In genomic region chrX:136211766-136212556, GRCh38 we compare ENCODE assay signal across 1 cellular context.
TF ChIP-seq lines count a peak whose summit lies in the region.

No MANE protein-coding gene starts in this region.

TF ChIP-seq in HEK293, 187 proteins besides CTCF, POLR2A, EP300 and RAD21 (continued from another document):
- TF ChIP-seq HIC1 (tag by site-specific recombination; IDR thresholded peaks at IDR 0.05) (peak; percentile 59; the same call in 1 of the 2 replicates), GLI2 (tag by site-specific recombination; IDR thresholded peaks at IDR 0.05; ENCODE audit: borderline replicate concordance, low read depth) (no peak), YY2 (tag by site-specific recombination; IDR thresholded peaks at IDR 0.05) (no peak), SCRT2 (tag by site-specific recombination; IDR thresholded peaks at IDR 0.05) (peak; percentile 96), FEZF1 (tag by site-specific recombination; IDR thresholded peaks at IDR 0.05) (no peak), ZNF692 (tag by site-specific recombination; IDR thresholded peaks at IDR 0.05) (peak; percentile 35; the same call in 1 of the 2 replicates), SCRT1 (tag by site-specific recombination; IDR thresholded peaks at IDR 0.05; ENCODE audit: borderline replicate concordance) (peak; percentile 94), SALL2 (tag by site-specific recombination; IDR thresholded peaks at IDR 0.05; ENCODE audit: borderline replicate concordance) (no peak), ZFP69B (tag by site-specific recombination; IDR thresholded peaks at IDR 0.05) (peak; percentile 69), ZBTB48 (tag by site-specific recombination; IDR thresholded peaks at IDR 0.05) (no peak), SETDB1 (IDR thresholded peaks at IDR 0.05; ENCODE audit: insufficient read length, low read length) (no peak), ZBTB21 (tag by site-specific recombination; IDR thresholded peaks at IDR 0.05) (no peak)
